ENCODE assay signal across 8 cellular contexts in genomic region chr7:103075337-103075918, GRCh38. TPM values are rescaled to one million over a fixed set of nuclear protein-coding genes. Genes with fewer than 3 reads are reported as not detected.
DNase-seq lines count a peak whose midpoint lies in the region; ATAC-seq and TF ChIP-seq lines count a peak whose summit lies in the region.

No MANE protein-coding gene starts in this region.

- no peak for TF ChIP-seq CTCF in osteoblast (IDR thresholded peaks at IDR 0.05; ENCODE audit: extremely low read depth, low read depth, low read length)

- H3K36me3 ChIP-seq in osteoblast (ENCODE audit: insufficient read depth, low read length) = no peaks in the 10 kb centered on the region

- DNase-seq in COLO668 (lab: John Stamatoyannopoulos, UW; ENCODE audit: unreplicated experiment) = peak; percentile 51
- peak; percentile 49 for DNase-seq in HPDE6-E6E7 (ENCODE audit: extremely low spot score)
- peak; percentile 88 for DNase-seq in activated naive CD4-positive, alpha-beta T cell treated with anti-CD3 and anti-CD28 coated beads, Interleukin-2, amount 50 U/mL, for 16 hours
- peak; percentile 45 for DNase-seq in globus pallidus (ENCODE audit: low spot score)
- DNase-seq in osteoblast (ENCODE audit: insufficient read length, low spot score, missing footprints) = peak; percentile 92

- H3K27me3 ChIP-seq in osteoblast (ENCODE audit: insufficient read depth, low read length) = no peaks in the 10 kb centered on the region

- H3K79me2 ChIP-seq in osteoblast (ENCODE audit: insufficient read depth, low read length) = peaks cover 47% of the 10 kb centered on the region

- H4K20me1 ChIP-seq in osteoblast (ENCODE audit: insufficient read depth, low read length) = peaks cover 9% of the 10 kb centered on the region

- peak; percentile 50; the same call in 1 of the 2 replicates for TF ChIP-seq POLR2A in Raji (IDR thresholded peaks at IDR 0.05; ENCODE audit: insufficient read depth, low read depth, low read length)

- H2AFZ ChIP-seq in osteoblast (ENCODE audit: low read length) = peak overlapping the region; percentile 95

- H3K4me3 ChIP-seq in osteoblast (ENCODE audit: insufficient read depth, low read length) = peak overlapping the region; percentile 97

- no peaks in the 10 kb centered on the region for H3K9me3 ChIP-seq in osteoblast (ENCODE audit: low read depth, low read length)

- peak; percentile 37 for ATAC-seq in GM21360 (IDR thresholded peaks at IDR 0.05; ENCODE audit: unreplicated experiment)

- peak overlapping the region; percentile 84 for H3K27ac ChIP-seq in osteoblast (ENCODE audit: low read depth, low read length)
- peak overlapping the region; percentile 56 for H3K27ac ChIP-seq in temporal lobe (ENCODE audit: low read depth, low read length)

- H3K4me1 ChIP-seq in osteoblast (ENCODE audit: insufficient read depth, low read length) = peaks cover 14% of the 10 kb centered on the region

- peak overlapping the region; percentile 93 for H3K4me2 ChIP-seq in osteoblast (ENCODE audit: insufficient read depth, low read length)

RNA-seq across cellular contexts. Expression of gene ARMC10, which starts 0.5 kb away (rescaled TPM):
- 34.4 and 45.1 TPM in 2 replicates for total RNA-seq in osteoblast
- total RNA-seq in temporal lobe = 33.4 TPM

RNA-seq across cellular contexts. Expression of gene FBXL13, which starts 0.8 kb away (rescaled TPM):
- total RNA-seq in osteoblast (2.1 and 2.2 TPM in 2 replicates), temporal lobe (3.9 TPM)

Comparison
In these comparisons a context has a peak if more than half of its experiments do, and no peak if none do; other contexts are left out.
1. Peak in every context shown above with its lines: DNase-seq, ATAC-seq, H3K4me3 ChIP-seq and H3K27ac ChIP-seq.